ENCODE assay signal across 8 cellular contexts in the genomic region with DNA sequence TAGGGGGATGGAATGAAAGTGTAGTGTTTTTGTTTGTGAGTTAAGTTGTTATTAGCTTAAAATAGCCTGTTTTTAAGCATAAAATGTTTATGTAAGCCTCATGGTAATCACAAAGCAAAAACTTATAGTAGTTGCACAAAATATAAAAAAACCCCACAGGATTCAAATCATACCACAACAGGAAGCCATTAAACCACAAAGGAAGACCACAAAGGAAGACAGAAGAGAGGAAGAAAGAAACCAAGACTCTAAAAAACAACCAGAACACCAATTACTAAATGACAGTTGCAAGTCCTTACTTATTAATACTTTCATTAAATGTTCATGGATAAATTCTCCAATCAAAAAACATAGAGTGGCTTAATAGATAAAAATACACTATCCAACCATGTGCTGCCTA.
DNase-seq lines count a peak whose midpoint lies in the region; ATAC-seq lines count a peak whose summit lies in the region.

No MANE protein-coding gene starts in this region.

- peaks cover 8 to 12% of the 10 kb centered on the region in 2 donors for H3K9me3 Mint-ChIP-seq in activated T-cell treated with anti-CD3 and anti-CD28 coated beads, Interleukin-2, amount 50 U/mL, for 72 hours
- peaks cover 4% of the 10 kb centered on the region for H3K9me3 Mint-ChIP-seq in stimulated activated effector memory CD8-positive, alpha-beta T cell treated with anti-CD3 and anti-CD28 coated beads, Interleukin-12 subunit alpha, Interleukin-12 subunit beta, amount 100 ng/mL, for 72 hours

- no peak for DNase-seq in activated T-cell treated with anti-CD3 and anti-CD28 coated beads, Interleukin-2, amount 50 U/mL, for 72 hours
- no peak for DNase-seq in activated T-cell treated with anti-CD3 and anti-CD28 coated beads, Interleukin-2, amount 50 U/mL, for 48 hours
- DNase-seq in OCI-M1 (lab: John Stamatoyannopoulos, UW): peak; percentile 72
- DNase-seq in stimulated activated effector memory CD8-positive, alpha-beta T cell treated with anti-CD3 and anti-CD28 coated beads, Interleukin-12 subunit alpha, Interleukin-12 subunit beta, amount 100 ng/mL, for 72 hours (ENCODE audit: low spot score in 2 of 2): no peak
- DNase-seq in cerebellar cortex (ENCODE audit: low spot score): no peak
- DNase-seq in left colon: no peak
- no peak for DNase-seq in NCI-H1436 treated with DMSO at 0.1 percent for 48 hours (lab: John Stamatoyannopoulos, UW)

- ATAC-seq in activated T-cell treated with anti-CD3 and anti-CD28 coated beads, Interleukin-2, amount 50 U/mL, for 72 hours (replicated peaks in 1 of 2): peak in 1 of 2 donors; percentile 19
- peak; percentile 79 for ATAC-seq in HG03025 (IDR thresholded peaks at IDR 0.05; ENCODE audit: low FRiP score, unreplicated experiment)
- ATAC-seq in stimulated activated effector memory CD8-positive, alpha-beta T cell treated with anti-CD3 and anti-CD28 coated beads, Interleukin-12 subunit alpha, Interleukin-12 subunit beta, amount 100 ng/mL, for 72 hours: peak; percentile 51
- ATAC-seq in left colon: no peak

- H3K27ac Mint-ChIP-seq in activated T-cell treated with anti-CD3 and anti-CD28 coated beads, Interleukin-2, amount 50 U/mL, for 72 hours: peak overlapping the region; percentile 51
- peak overlapping the region; percentile 35 for H3K27ac Mint-ChIP-seq in stimulated activated effector memory CD8-positive, alpha-beta T cell treated with anti-CD3 and anti-CD28 coated beads, Interleukin-12 subunit alpha, Interleukin-12 subunit beta, amount 100 ng/mL, for 72 hours

- H3K36me3 Mint-ChIP-seq in activated T-cell treated with anti-CD3 and anti-CD28 coated beads, Interleukin-2, amount 50 U/mL, for 72 hours (ENCODE audit: insufficient read depth in 2 of 2): peaks cover 6 to 13% of the 10 kb centered on the region in 2 donors
- H3K36me3 Mint-ChIP-seq in stimulated activated effector memory CD8-positive, alpha-beta T cell treated with anti-CD3 and anti-CD28 coated beads, Interleukin-12 subunit alpha, Interleukin-12 subunit beta, amount 100 ng/mL, for 72 hours: peaks cover 7% of the 10 kb centered on the region

- peaks cover 34% of the 10 kb centered on the region for H3K27me3 Mint-ChIP-seq in activated T-cell treated with anti-CD3 and anti-CD28 coated beads, Interleukin-2, amount 50 U/mL, for 72 hours (ENCODE audit: low read depth)

- H3K4me1 Mint-ChIP-seq in activated T-cell treated with anti-CD3 and anti-CD28 coated beads, Interleukin-2, amount 50 U/mL, for 72 hours (ENCODE audit: low read depth): peaks cover 21% of the 10 kb centered on the region
- peaks cover 29% of the 10 kb centered on the region for H3K4me1 Mint-ChIP-seq in stimulated activated effector memory CD8-positive, alpha-beta T cell treated with anti-CD3 and anti-CD28 coated beads, Interleukin-12 subunit alpha, Interleukin-12 subunit beta, amount 100 ng/mL, for 72 hours

- H3K4me3 Mint-ChIP-seq in activated T-cell treated with anti-CD3 and anti-CD28 coated beads, Interleukin-2, amount 50 U/mL, for 72 hours: peak overlapping the region; percentile 27 to 50
- peak overlapping the region; percentile 12 for H3K4me3 Mint-ChIP-seq in stimulated activated effector memory CD8-positive, alpha-beta T cell treated with anti-CD3 and anti-CD28 coated beads, Interleukin-12 subunit alpha, Interleukin-12 subunit beta, amount 100 ng/mL, for 72 hours

- intact Hi-C loops in left colon (cut with DNase I, micrococcal nuclease): no loop called here
